11 cellular contexts compared by ENCODE assay signal in genomic region chr3:59245879-59246501, GRCh38.
DNase-seq lines count a peak whose midpoint lies in the region; ATAC-seq and TF ChIP-seq lines count a peak whose summit lies in the region.
"Had no signal": no experiment of that assay in that cellular context is flagged by ENCODE, and none has a peak within 500 bp of the region (broad histone marks: within the 10 kb centered on the region; RNA-seq: fewer than 3 reads in every experiment).

No MANE protein-coding gene starts in this region.

- H3K4ac ChIP-seq in IMR-90 (ENCODE audit: low read depth, low read length) (peak overlapping the region; percentile 73), mesenchymal stem cell (ENCODE audit: low read depth in 1 of 2, low read length in 2 of 2) (no peak overlapping the region)

- H3K4me1 ChIP-seq in IMR-90 (ENCODE audit: control insufficient read depth, insufficient read depth, low read length) (peaks cover 17% of the 10 kb centered on the region), mesenchymal stem cell (ENCODE audit: control insufficient read depth, insufficient read depth, low read depth, low read length) (peaks cover 4% of the 10 kb centered on the region)

- H4K20me1 ChIP-seq in IMR-90 (ENCODE audit: insufficient read depth, low read length), result no peaks in the 10 kb centered on the region

- ATAC-seq in IMR-90 (ENCODE audit: low read depth) (peak; percentile 75), esophagus mucosa (no peak)

- CTCF ChIA-PET in IMR-90 (lab: Yijun Ruan, JAX), result no interaction called here

- H2BK5ac ChIP-seq in IMR-90 (ENCODE audit: low read depth, low read length, poor library complexity, severe bottlenecking) (peak overlapping the region; percentile 92), mesenchymal stem cell (ENCODE audit: low read depth, low read length, poor library complexity, severe bottlenecking) (no peak overlapping the region)

- H3K9me3 ChIP-seq in IMR-90 (ENCODE audit: control insufficient read depth, insufficient read depth, low read length) (no peaks in the 10 kb centered on the region), mesenchymal stem cell (ENCODE audit: control insufficient read depth, low read length) (no peaks in the 10 kb centered on the region), MG63 (no peaks in the 10 kb centered on the region; the same call in 1 of the 2 replicates)
- H3K9me3 ChIP-seq: tibial nerve had no signal

- H3K27ac ChIP-seq in IMR-90 (ENCODE audit: insufficient read depth, low read length), result peak overlapping the region; percentile 35; the same call in 1 of the 2 replicates
- H3K27ac ChIP-seq in mesenchymal stem cell (ENCODE audit: low read length, poor library complexity, severe bottlenecking), result peak overlapping the region; percentile 64
- H3K27ac ChIP-seq: dorsolateral prefrontal cortex had no signal

- no peak overlapping the region for H2BK12ac ChIP-seq in mesenchymal stem cell (ENCODE audit: low read length in 2 of 2)

- peak overlapping the region; percentile 23; the same call in 1 of the 2 replicates for H2BK20ac ChIP-seq in IMR-90 (ENCODE audit: low read depth, low read length)

- H2AFZ ChIP-seq in IMR-90 (replicated peaks; ENCODE audit: low read length, poor library complexity), result no peak overlapping the region
- H2AFZ ChIP-seq in mesenchymal stem cell (ENCODE audit: low read depth, low read length), result no peak overlapping the region

- no peak overlapping the region for H3K9ac ChIP-seq in IMR-90 (ENCODE audit: low read depth, low read length)
- H3K9ac ChIP-seq in mesenchymal stem cell (ENCODE audit: low read length), result no peak overlapping the region

- intact Hi-C loops in IMR-90 (cut with micrococcal nuclease), result loop anchor here (10.0 kb wide), 1 partner anchor 179 kb away; no protein-coding TSS in a partner anchor

- H2BK120ac ChIP-seq in IMR-90 (ENCODE audit: low read depth, low read length) (peak overlapping the region; percentile 59), mesenchymal stem cell (ENCODE audit: low read depth, low read length) (no peak overlapping the region)

- H4K5ac ChIP-seq in IMR-90 (ENCODE audit: low read depth, low read length), result 0 out of 2 replicates have a peak overlapping the region, but pooled peaks have one; percentile 9

- H2AK5ac ChIP-seq in IMR-90 (ENCODE audit: low read depth, low read length) (no peak overlapping the region), mesenchymal stem cell (ENCODE audit: low read length, severe bottlenecking) (no peak overlapping the region)

- no peak for TF ChIP-seq RAD21 in IMR-90 (IDR thresholded peaks at IDR 0.05; ENCODE audit: low read length)

- H4K8ac ChIP-seq in IMR-90 (ENCODE audit: low read depth in 2 of 2, low read length in 2 of 2) (peak overlapping the region; percentile 1 to 4; a peak in 3 of 4 replicates), mesenchymal stem cell (ENCODE audit: low read length) (no peak overlapping the region)

- H3K56ac ChIP-seq in IMR-90 (ENCODE audit: extremely low read depth, insufficient read depth, low read length), result peak overlapping the region; percentile 5; the same call in 1 of the 2 replicates

- H2BK15ac ChIP-seq in IMR-90 (ENCODE audit: low read depth, low read length) (no peak overlapping the region), mesenchymal stem cell (ENCODE audit: low read depth, poor library complexity, severe bottlenecking) (no peak overlapping the region)

- POLR2A ChIA-PET in IMR-90 (lab: Charles Lee; ENCODE audit: unreplicated experiment), result no interaction called here

- H3K4me3 ChIP-seq in IMR-90 (ENCODE audit: insufficient read depth, low read depth, low read length) (no peak overlapping the region), astrocyte of the spinal cord (ENCODE audit: low read depth, low read length) (no peak overlapping the region), mesenchymal stem cell (ENCODE audit: insufficient read depth in 1 of 2, low read depth in 1 of 2, low read length in 2 of 2) (no peak overlapping the region), MG63 (no peak overlapping the region)
- H3K4me3 ChIP-seq: tibial nerve had no signal

- 0% methylated on average over 1 of the region's 8 CpGs; no CpG with 5 or more reads in 1 of the 2 experiments for WGBS in IMR-90 (ENCODE audit: extremely low coverage in 2 of 2, insufficient read length in 1 of 2), 2 experiments
- WGBS in mesenchymal stem cell, result 17% methylated on average over 8 of the region's 8 CpGs

- TF ChIP-seq CTCF in IMR-90 (conservative IDR thresholded peaks at IDR 0.05; ENCODE audit: low read depth, low read length) (no peak), astrocyte of the spinal cord (IDR thresholded peaks at IDR 0.05; ENCODE audit: low read depth, low read length) (no peak)

- no peak for TF ChIP-seq POLR2A in IMR-90 (IDR thresholded peaks at IDR 0.05; ENCODE audit: low read depth, low read length)

- no peak overlapping the region for H3K14ac ChIP-seq in IMR-90 (replicated peaks; ENCODE audit: low read depth, low read length)
- no peak overlapping the region for H3K14ac ChIP-seq in mesenchymal stem cell (ENCODE audit: low read length in 2 of 2)

- H3K36me3 ChIP-seq in IMR-90 (ENCODE audit: control insufficient read depth, insufficient read depth, low read length) (no peaks in the 10 kb centered on the region), mesenchymal stem cell (ENCODE audit: control insufficient read depth in 1 of 2, insufficient read depth in 2 of 2, low read depth in 1 of 2, low read length in 2 of 2) (no peaks in the 10 kb centered on the region), MG63 (no peaks in the 10 kb centered on the region)
- H3K36me3 ChIP-seq: tibial nerve had no signal

- no peak overlapping the region for H2AK9ac ChIP-seq in IMR-90 (replicated peaks; ENCODE audit: low read depth, low read length, poor library complexity)

- BruUV-seq in IMR-90 (replicated peaks; lab: Mats Ljungman, UMichigan), result no TSS peak

- DNase-seq in AG08395 (ENCODE audit: low spot score), result peak; percentile 22
- peak; percentile 91 for DNase-seq in IMR-90
- DNase-seq in astrocyte of the spinal cord (ENCODE audit: low read depth, low spot score), result peak; percentile 71
- peak; percentile 93 for DNase-seq in mesenchymal stem cell
- DNase-seq in MG63, result no peak
- DNase-seq in NCI-H526 treated with DMSO at 0.1 percent for 48 hours (lab: John Stamatoyannopoulos, UW), result no peak
- DNase-seq in activated naive CD4-positive, alpha-beta T cell treated with Interleukin-2 at 50 U/mL for 16 hours, result no peak
- DNase-seq: activated T-cell treated with anti-CD3 and anti-CD28 coated beads, Interleukin-2, amount 50 U/mL, for 48 hours had no signal

- H3K79me1 ChIP-seq in IMR-90 (ENCODE audit: low read depth in 1 of 2, low read length in 2 of 2) (no peaks in the 10 kb centered on the region), mesenchymal stem cell (replicated peaks; ENCODE audit: low read length, poor library complexity, severe bottlenecking) (no peaks in the 10 kb centered on the region)

- in situ Hi-C loops in IMR-90 (cut with MboI; ENCODE audit: low sequenced_read_pairs) (no loop called here), astrocyte of the spinal cord (cut with HindIII; ENCODE audit: low sequenced_read_pairs) (no loop called here)

- peak overlapping the region; percentile 11; the same call in 1 of the 2 replicates for H3K18ac ChIP-seq in IMR-90 (ENCODE audit: low read depth, low read length)
- peak overlapping the region in 1 of 2 experiments; percentile 22 for H3K18ac ChIP-seq in mesenchymal stem cell (ENCODE audit: low read depth in 1 of 2, low read length in 2 of 2)

- H3K9me1 ChIP-seq in IMR-90 (ENCODE audit: insufficient read depth, low read length), result peaks cover 15% of the 10 kb centered on the region

- H3K27me3 ChIP-seq in IMR-90 (ENCODE audit: control insufficient read depth, insufficient read depth, low read length) (no peaks in the 10 kb centered on the region), mesenchymal stem cell (ENCODE audit: control insufficient read depth in 1 of 2, insufficient read depth in 1 of 2, low read length in 2 of 2) (no peaks in the 10 kb centered on the region), MG63 (no peaks in the 10 kb centered on the region)
- H3K27me3 ChIP-seq: dorsolateral prefrontal cortex, tibial nerve had no signal

- H4K91ac ChIP-seq in IMR-90 (ENCODE audit: insufficient read depth, low read depth, low read length) (no peak overlapping the region), mesenchymal stem cell (ENCODE audit: low read length) (no peak overlapping the region)

- dilution Hi-C loops in IMR-90 (cut with HindIII; ENCODE audit: low sequenced_read_pairs, unreplicated experiment), result no loop called here

- peak overlapping the region; percentile 58 for H3K4me2 ChIP-seq in IMR-90 (ENCODE audit: low read depth, low read length)
- H3K4me2 ChIP-seq in mesenchymal stem cell (ENCODE audit: low read length, poor library complexity, severe bottlenecking), result peak overlapping the region; percentile 22

- H3K23ac ChIP-seq in IMR-90 (ENCODE audit: low read depth, low read length), result peak overlapping the region; percentile 14; the same call in 1 of the 2 replicates
- no peak overlapping the region for H3K23ac ChIP-seq in mesenchymal stem cell (ENCODE audit: low read length in 2 of 2)

TF ChIP-seq in IMR-90, 13 proteins besides CTCF, POLR2A, EP300 and RAD21:
- TF ChIP-seq MXI1 (IDR thresholded peaks at IDR 0.05; ENCODE audit: borderline replicate concordance, low read depth, low read length), result no peak
- peak; percentile 30; the same call in 1 of the 2 replicates for TF ChIP-seq FOS (IDR thresholded peaks at IDR 0.05; ENCODE audit: low read depth, low read length)
- TF ChIP-seq BHLHE40 (IDR thresholded peaks at IDR 0.05; ENCODE audit: low read depth, low read length), result peak; percentile 63; the same call in 1 of the 2 replicates
- peak; percentile 91 for TF ChIP-seq CEBPB (IDR thresholded peaks at IDR 0.05; ENCODE audit: low read depth, low read length)
- no peak for TF ChIP-seq USF2 (IDR thresholded peaks at IDR 0.05; ENCODE audit: low read depth, low read length)

Comparison
In these comparisons a context has a peak if more than half of its experiments do, and no peak if none do; other contexts are left out.
1. DNase-seq: peak in AG08395 (single experiment), IMR-90 (single experiment), astrocyte of the spinal cord (single experiment) and mesenchymal stem cell (single experiment); none in MG63 (single experiment), NCI-H526 treated with DMSO at 0.1 percent for 48 hours (single experiment) and activated naive CD4-positive, alpha-beta T cell treated with Interleukin-2 at 50 U/mL for 16 hours (single experiment).